Comparison of ENCODE assay signal across 9 cellular contexts in the genomic region with DNA sequence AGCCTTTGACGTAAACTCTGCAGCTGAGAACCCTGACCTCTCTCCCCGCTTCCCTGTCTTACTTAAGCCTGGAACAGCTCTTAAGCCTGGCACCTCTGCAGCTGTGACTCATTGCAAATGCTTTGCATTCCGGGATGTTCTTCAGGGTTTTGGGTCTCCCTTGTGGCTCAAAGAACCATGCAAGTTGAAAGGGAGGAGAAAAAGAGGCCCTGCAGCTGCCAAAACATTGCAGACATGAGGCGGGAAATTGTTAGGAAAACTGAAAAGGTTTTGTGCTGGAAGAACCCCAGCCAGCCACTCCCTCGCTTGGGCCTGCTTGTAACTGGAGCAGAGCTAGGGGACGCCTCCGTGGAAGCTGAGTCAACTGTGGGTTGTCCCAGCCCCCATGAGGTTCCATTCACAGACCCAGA.
DNase-seq lines count a peak whose midpoint lies in the region; ATAC-seq and TF ChIP-seq lines count a peak whose summit lies in the region.
"Had no signal": no experiment of that assay in that cellular context is flagged by ENCODE, and none has a peak within 500 bp of the region (broad histone marks: within the 10 kb centered on the region; RNA-seq: fewer than 3 reads in every experiment).

No MANE protein-coding gene starts in this region.

- no peaks in the 10 kb centered on the region for H3K9me3 ChIP-seq in ES-I3 (ENCODE audit: control insufficient read depth, insufficient read depth, low read length)
- H3K9me3 ChIP-seq in left ventricle myocardium inferior (replicated peaks): no peaks in the 10 kb centered on the region

- H3K27ac Mint-ChIP-seq in Calu3 (ENCODE audit: unreplicated experiment): no peak overlapping the region

- peaks cover 14% of the 10 kb centered on the region for H3K4me1 ChIP-seq in ES-I3 (ENCODE audit: insufficient read depth, low read length)
- peaks cover 21% of the 10 kb centered on the region for H3K4me1 ChIP-seq in left ventricle myocardium inferior
- peaks cover 12% of the 10 kb centered on the region for H3K4me1 ChIP-seq in rectal smooth muscle tissue (ENCODE audit: control insufficient read depth, insufficient read depth, low read length)

- no peak overlapping the region for H3K4me3 ChIP-seq in left ventricle myocardium inferior
- no peak overlapping the region for H3K4me3 ChIP-seq in rectal smooth muscle tissue (ENCODE audit: low read length)

- TF ChIP-seq CTCF in left ventricle myocardium inferior (IDR thresholded peaks at IDR 0.05; ENCODE audit: borderline replicate concordance): no peak
- TF ChIP-seq CTCF in Calu3 (IDR thresholded peaks at IDR 0.05; ENCODE audit: unreplicated experiment): no peak

- H3K27me3 ChIP-seq in left ventricle myocardium inferior (ENCODE audit: low read depth) (no peaks in the 10 kb centered on the region), rectal smooth muscle tissue (ENCODE audit: control insufficient read depth, insufficient read depth, low read length) (no peaks in the 10 kb centered on the region)

- peaks cover 8% of the 10 kb centered on the region for H3K4me1 Mint-ChIP-seq in Calu3 (ENCODE audit: low read depth, unreplicated experiment)

- intact Hi-C loops in left ventricle myocardium inferior (cut with micrococcal nuclease) (no loop called here), Calu3 (cut with micrococcal nuclease; ENCODE audit: unreplicated experiment) (no loop called here)

- H3K27me3 Mint-ChIP-seq in Calu3 (ENCODE audit: unreplicated experiment): no peaks in the 10 kb centered on the region

- H3K27ac ChIP-seq in left ventricle myocardium inferior (replicated peaks) (peak overlapping the region; percentile 38), rectal smooth muscle tissue (ENCODE audit: low read depth, low read length) (peak overlapping the region; percentile 74)

- peak overlapping the region; percentile 8; the same call in 1 of the 2 replicates for H3K9ac ChIP-seq in ES-I3 (ENCODE audit: low read depth, low read length)
- no peak overlapping the region for H3K9ac ChIP-seq in rectal smooth muscle tissue (ENCODE audit: low read length)

- no TSS peak for BruUV-seq in Calu3 (replicated peaks; lab: Mats Ljungman, UMichigan)

- no peaks in the 10 kb centered on the region for H3K36me3 ChIP-seq in ES-I3 (ENCODE audit: insufficient read depth, low read length)
- no peaks in the 10 kb centered on the region for H3K36me3 ChIP-seq in left ventricle myocardium inferior
- H3K36me3 ChIP-seq in rectal smooth muscle tissue (ENCODE audit: control insufficient read depth, insufficient read depth, low read length): no peaks in the 10 kb centered on the region

- no peak for ATAC-seq in GM21825 (IDR thresholded peaks at IDR 0.05; ENCODE audit: unreplicated experiment)

- no peaks in the 10 kb centered on the region for H3K9me3 Mint-ChIP-seq in Calu3 (ENCODE audit: low read depth, unreplicated experiment)

- H3K36me3 Mint-ChIP-seq in Calu3 (ENCODE audit: insufficient read depth, unreplicated experiment): no peaks in the 10 kb centered on the region

- no peak overlapping the region for H3K4me3 Mint-ChIP-seq in Calu3 (ENCODE audit: low read depth, unreplicated experiment)

- CTCF ChIA-PET in Calu3 (lab: Charles Lee): no interaction called here

- DNase-seq in amniotic epithelial cell (ENCODE audit: low read depth) (peak; percentile 98), left ventricle myocardium inferior (peak; percentile 76), T-helper 1 cell (no peak), germinal center (ENCODE audit: low spot score) (no peak), Calu3 (no peak)
- DNase-seq: NCI-H1417 treated with DMSO at 0.1 percent for 48 hours had no signal

Comparison
In these comparisons a context has a peak if more than half of its experiments do, and no peak if none do; other contexts are left out.
1. DNase-seq: peak in amniotic epithelial cell (single experiment) and left ventricle myocardium inferior (single experiment); none in T-helper 1 cell (0 of 5), germinal center (single experiment) and Calu3 (single experiment).